In the genomic region with DNA sequence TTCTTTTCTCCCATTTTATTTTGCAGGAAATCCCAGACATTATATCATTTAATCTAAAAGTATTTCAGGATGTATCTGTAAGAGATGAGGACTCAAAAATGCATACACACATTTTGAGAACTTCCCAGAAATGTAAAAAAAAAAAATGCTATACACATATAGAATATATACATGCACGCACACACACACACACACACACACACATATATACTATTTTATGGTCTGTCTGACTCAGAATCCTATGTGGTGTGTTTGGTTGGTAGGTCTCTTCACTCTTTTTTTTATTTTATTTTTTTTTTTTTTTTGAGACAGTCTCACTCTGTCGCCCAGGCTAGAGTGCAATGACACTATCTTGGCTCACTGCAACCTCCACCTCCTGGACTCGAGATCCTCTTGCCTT, we compare ENCODE assay signal across 18 cellular contexts.
A peak's percentile ranks its signal among the peaks of the same experiment; 100 is the strongest.
DNase-seq lines count a peak whose midpoint lies in the region; ATAC-seq and TF ChIP-seq lines count a peak whose summit lies in the region.
"Had no signal": no experiment of that assay in that cellular context is flagged by ENCODE, and none has a peak within 500 bp of the region (broad histone marks: within the 10 kb centered on the region; RNA-seq: fewer than 3 reads in every experiment).

No MANE protein-coding gene starts in this region.

- H3K4me1 Mint-ChIP-seq in CD4-positive, CD25-positive, alpha-beta regulatory T cell: peaks cover 36 to 92% (median 74%) of the 10 kb centered on the region in 4 donors
- peaks cover 88% of the 10 kb centered on the region for H3K4me1 Mint-ChIP-seq in activated CD4-positive, alpha-beta memory T cell treated with anti-CD3 and anti-CD28 coated beads, Interleukin-2, amount 10 ng/mL, durations not matched to agents 7 days and 5 days
- H3K4me1 Mint-ChIP-seq in naive thymus-derived CD8-positive, alpha-beta T cell: peaks cover 35 to 88% (median 75%) of the 10 kb centered on the region in 4 donors

- no peak overlapping the region for H3K9ac ChIP-seq in colonic mucosa (ENCODE audit: low read depth in 2 of 2, low read length in 2 of 2)
- H3K9ac ChIP-seq: SK-N-SH had no signal

- peaks cover 3% of the 10 kb centered on the region for H3K36me3 Mint-ChIP-seq in CD4-positive, CD25-positive, alpha-beta regulatory T cell
- H3K36me3 Mint-ChIP-seq in activated CD4-positive, alpha-beta memory T cell treated with anti-CD3 and anti-CD28 coated beads, Interleukin-2, amount 10 ng/mL, durations not matched to agents 7 days and 5 days (ENCODE audit: low read depth): peaks cover 13% of the 10 kb centered on the region
- H3K36me3 Mint-ChIP-seq in naive thymus-derived CD8-positive, alpha-beta T cell: peaks cover 0 to 3% (median 0%) of the 10 kb centered on the region in 3 donors

- peak overlapping the region; percentile 71 to 88 (median 82) for H3K27ac Mint-ChIP-seq in CD4-positive, CD25-positive, alpha-beta regulatory T cell
- peak overlapping the region; percentile 84 for H3K27ac Mint-ChIP-seq in activated CD4-positive, alpha-beta memory T cell treated with anti-CD3 and anti-CD28 coated beads, Interleukin-2, amount 10 ng/mL, durations not matched to agents 7 days and 5 days
- H3K27ac Mint-ChIP-seq in naive thymus-derived CD8-positive, alpha-beta T cell: peak overlapping the region in 6 of 10 donors; percentile 6 to 87 (median 70)

- no peaks in the 10 kb centered on the region for H3K27me3 ChIP-seq in CD4-positive, CD25-positive, alpha-beta regulatory T cell (ENCODE audit: control insufficient read depth, insufficient read depth, low read length)
- H3K27me3 ChIP-seq in colonic mucosa (no peaks in the 10 kb centered on the region), esophagus squamous epithelium (no peaks in the 10 kb centered on the region)
- H3K27me3 ChIP-seq: brain microvascular endothelial cell had no signal

- POLR2A ChIA-PET in activated CD4-positive, alpha-beta memory T cell treated with anti-CD3 and anti-CD28 coated beads, Interleukin-2, amount 10 ng/mL, durations not matched to agents 7 days and 5 days (lab: Charles Lee): interaction anchor here (1.0 to 3.0 kb wide), 8 partner anchors 13 to 244 kb away, joined by 3 to 16 read pairs (median 4); a partner anchor contains a TSS
- POLR2A ChIA-PET in naive thymus-derived CD8-positive, alpha-beta T cell (lab: Charles Lee): interaction anchor here (0.7 kb wide), 1 partner anchor 11 kb away, joined by 4 read pairs; no protein-coding TSS in a partner anchor

- CTCF ChIA-PET in activated CD4-positive, alpha-beta memory T cell treated with anti-CD3 and anti-CD28 coated beads, Interleukin-2, amount 10 ng/mL, durations not matched to agents 7 days and 5 days (lab: Charles Lee): interaction anchor here (1.2 to 3.8 kb wide), 3 partner anchors 18 to 65 kb away, joined by 5 to 26 read pairs (median 24); a partner anchor contains a TSS

- peak overlapping the region; percentile 76 for H3K27ac ChIP-seq in CD4-positive, CD25-positive, alpha-beta regulatory T cell (ENCODE audit: insufficient read depth, low read length, poor library complexity, severe bottlenecking)
- H3K27ac ChIP-seq in colonic mucosa (no peak overlapping the region), esophagus squamous epithelium (peak overlapping the region in 2 of 4 donors; percentile 49 to 69)
- H3K27ac ChIP-seq: brain microvascular endothelial cell, psoas muscle, RWPE1 had no signal

- no peaks in the 10 kb centered on the region for H3K36me3 ChIP-seq in CD4-positive, CD25-positive, alpha-beta regulatory T cell (ENCODE audit: control insufficient read depth, insufficient read depth, low read length)
- H3K36me3 ChIP-seq in colonic mucosa (no peaks in the 10 kb centered on the region), esophagus squamous epithelium (no peaks in the 10 kb centered on the region)
- H3K36me3 ChIP-seq: brain microvascular endothelial cell had no signal

- DNase-seq in NK-92 treated with Interleukin-12 subunit alpha and Interleukin-12 subunit beta, amount 100 ng/mL, for 24 hours (lab: John Stamatoyannopoulos, UW): peak; percentile 7
- no peak for DNase-seq in NK-92 (lab: John Stamatoyannopoulos, UW; ENCODE audit: unreplicated experiment)
- DNase-seq in CD4-positive, CD25-positive, alpha-beta regulatory T cell: no peak
- DNase-seq in activated CD4-positive, alpha-beta memory T cell treated with anti-CD3 and anti-CD28 coated beads, Interleukin-2, amount 10 ng/mL, durations not matched to agents 7 days and 5 days: peak; percentile 21
- no peak for DNase-seq in naive thymus-derived CD8-positive, alpha-beta T cell
- DNase-seq in colonic mucosa: no peak
- DNase-seq in esophagus squamous epithelium (lab: John Stamatoyannopoulos, UW): no peak
- DNase-seq: 8988T; activated CD4-positive, CD25-positive, alpha-beta regulatory T cell; cortex of kidney; left ventricle myocardium superior; NCI-H510A; psoas muscle; SK-N-SH; stimulated activated CD4-positive, alpha-beta T cell treated with anti-CD3 and anti-CD28 coated beads, Interleukin-2, amount 100 ng/mL, for 24 hours had no signal

- peak overlapping the region; percentile 64 to 82 (median 72) for H3K4me3 Mint-ChIP-seq in CD4-positive, CD25-positive, alpha-beta regulatory T cell
- H3K4me3 Mint-ChIP-seq in activated CD4-positive, alpha-beta memory T cell treated with anti-CD3 and anti-CD28 coated beads, Interleukin-2, amount 10 ng/mL, durations not matched to agents 7 days and 5 days: no peak overlapping the region
- peak overlapping the region in 2 of 10 donors; percentile 26 to 33 for H3K4me3 Mint-ChIP-seq in naive thymus-derived CD8-positive, alpha-beta T cell

- peaks cover 76% of the 10 kb centered on the region for H3K4me1 ChIP-seq in CD4-positive, CD25-positive, alpha-beta regulatory T cell (ENCODE audit: control insufficient read depth, insufficient read depth, low read length, poor library complexity, severe bottlenecking)
- H3K4me1 ChIP-seq in colonic mucosa (peaks cover 20% of the 10 kb centered on the region), esophagus squamous epithelium (peaks cover 0 to 94% (median 53%) of the 10 kb centered on the region in 3 donors)

- no peak for TF ChIP-seq POLR2A in esophagus squamous epithelium (IDR thresholded peaks at IDR 0.05)

- intact Hi-C loops in colonic mucosa (cut with DNase I) (no loop called here), esophagus squamous epithelium (cut with DNase I) (no loop called here)

- TF ChIP-seq CTCF in colonic mucosa (IDR thresholded peaks at IDR 0.05) (no peak), esophagus squamous epithelium (IDR thresholded peaks at IDR 0.05) (no peak)

- H3K4me3 ChIP-seq in CD4-positive, CD25-positive, alpha-beta regulatory T cell (ENCODE audit: low read depth, low read length): peak overlapping the region; percentile 91
- H3K4me3 ChIP-seq in colonic mucosa: no peak overlapping the region
- no peak overlapping the region for H3K4me3 ChIP-seq in esophagus squamous epithelium
- H3K4me3 ChIP-seq: psoas muscle had no signal

- no peaks in the 10 kb centered on the region for H3K27me3 Mint-ChIP-seq in CD4-positive, CD25-positive, alpha-beta regulatory T cell
- H3K27me3 Mint-ChIP-seq in activated CD4-positive, alpha-beta memory T cell treated with anti-CD3 and anti-CD28 coated beads, Interleukin-2, amount 10 ng/mL, durations not matched to agents 7 days and 5 days: no peaks in the 10 kb centered on the region
- H3K27me3 Mint-ChIP-seq in naive thymus-derived CD8-positive, alpha-beta T cell: no peaks in the 10 kb centered on the region

- ATAC-seq in CD4-positive, CD25-positive, alpha-beta regulatory T cell (ENCODE audit: low read depth in 2 of 2): no peak
- no peak for ATAC-seq in naive thymus-derived CD8-positive, alpha-beta T cell
- ATAC-seq in GM19467 (IDR thresholded peaks at IDR 0.05; ENCODE audit: unreplicated experiment): no peak
- ATAC-seq: left ventricle myocardium superior, psoas muscle had no signal

- 82 to 83% methylated on average over 3 of the region's 3 CpGs for WGBS in esophagus squamous epithelium, 2 donors

- no peaks in the 10 kb centered on the region for H3K9me3 ChIP-seq in CD4-positive, CD25-positive, alpha-beta regulatory T cell (ENCODE audit: control insufficient read depth in 2 of 2, low read length in 2 of 2)
- H3K9me3 ChIP-seq in colonic mucosa: no peaks in the 10 kb centered on the region
- no peaks in the 10 kb centered on the region for H3K9me3 ChIP-seq in esophagus squamous epithelium
- H3K9me3 ChIP-seq: psoas muscle, SK-N-SH had no signal

- H3K9me3 Mint-ChIP-seq in CD4-positive, CD25-positive, alpha-beta regulatory T cell: no peaks in the 10 kb centered on the region
- no peaks in the 10 kb centered on the region for H3K9me3 Mint-ChIP-seq in activated CD4-positive, alpha-beta memory T cell treated with anti-CD3 and anti-CD28 coated beads, Interleukin-2, amount 10 ng/mL, durations not matched to agents 7 days and 5 days
- no peaks in the 10 kb centered on the region for H3K9me3 Mint-ChIP-seq in naive thymus-derived CD8-positive, alpha-beta T cell

Comparison
In these comparisons a context has a peak if more than half of its experiments do, and no peak if none do; other contexts are left out.
1. DNase-seq: peak in NK-92 treated with Interleukin-12 subunit alpha and Interleukin-12 subunit beta, amount 100 ng/mL, for 24 hours (single experiment) and activated CD4-positive, alpha-beta memory T cell treated with anti-CD3 and anti-CD28 coated beads, Interleukin-2, amount 10 ng/mL, durations not matched to agents 7 days and 5 days (single experiment); none in NK-92 (single experiment), CD4-positive, CD25-positive, alpha-beta regulatory T cell (0 of 3), naive thymus-derived CD8-positive, alpha-beta T cell (0 of 10), colonic mucosa (single experiment) and esophagus squamous epithelium (single experiment).
2. Peak in every context shown above with its lines, with median percentiles within 50 percentile points of each other: H3K27ac Mint-ChIP-seq.